Comparison of ENCODE assay signal across 9 cellular contexts in the genomic region with DNA sequence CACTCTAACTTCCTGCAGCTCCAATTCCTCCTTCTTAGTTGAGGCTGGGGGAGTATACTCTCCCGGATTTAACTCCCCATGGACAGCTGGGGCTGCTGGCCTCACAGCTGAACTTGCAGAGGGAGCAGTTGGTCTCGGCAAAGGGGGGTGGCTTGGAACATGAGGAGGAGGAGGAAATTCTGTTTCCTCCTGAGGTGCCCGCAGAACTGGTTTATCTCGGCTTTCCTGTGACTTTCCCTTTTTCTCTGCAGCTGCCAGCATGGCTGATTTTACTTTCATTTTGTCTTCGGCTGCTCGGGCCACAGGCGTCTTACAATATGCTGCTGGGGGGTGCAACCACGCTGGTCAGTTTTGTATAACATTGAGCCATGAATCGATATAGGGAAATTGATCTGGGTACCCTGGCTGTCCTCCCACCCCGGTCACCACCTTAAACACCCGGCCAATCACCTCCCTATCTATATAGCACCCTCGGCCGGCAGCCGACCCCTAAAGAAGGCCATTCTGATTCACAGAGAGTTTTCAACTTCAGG.
DNase-seq lines count a peak whose midpoint lies in the region; ATAC-seq and TF ChIP-seq lines count a peak whose summit lies in the region.
"Had no signal": no experiment of that assay in that cellular context is flagged by ENCODE, and none has a peak within 500 bp of the region (broad histone marks: within the 10 kb centered on the region; RNA-seq: fewer than 3 reads in every experiment).

No MANE protein-coding gene starts in this region.

- TF ChIP-seq CTCF in GM12875 (IDR thresholded peaks at IDR 0.05; ENCODE audit: borderline replicate concordance, insufficient read depth, low read depth, low read length) = no peak
- no peak for TF ChIP-seq CTCF in lung (IDR thresholded peaks at IDR 0.05; ENCODE audit: control extremely low read depth, extremely low read depth)
- no peak for TF ChIP-seq CTCF in upper lobe of right lung (IDR thresholded peaks at IDR 0.05)
- no peak for TF ChIP-seq CTCF in mesothelial cell of epicardium (IDR thresholded peaks at IDR 0.05; ENCODE audit: unreplicated experiment)

- H3K4me1 ChIP-seq in lung (ENCODE audit: control insufficient read depth in 2 of 2, insufficient read depth in 2 of 2, low read length in 2 of 2) = peaks cover 0 to 13% of the 10 kb centered on the region in 2 donors
- H3K4me1 ChIP-seq in upper lobe of right lung = peaks cover 13% of the 10 kb centered on the region

- intact Hi-C loops in upper lobe of right lung (cut with DNase I) = no loop called here

- peaks cover 37% of the 10 kb centered on the region for H3K4me1 Mint-ChIP-seq in activated naive CD4-positive, alpha-beta T cell treated with anti-CD3 and anti-CD28 coated beads, Interleukin-2, amount 10 ng/mL, durations not matched to agents 7 days and 5 days
- no peaks in the 10 kb centered on the region for H3K4me1 Mint-ChIP-seq in mesothelial cell of epicardium

- WGBS in lung, 2 donors = 28 to 32% methylated on average over 14 of the region's 14 CpGs

- H3K9me3 Mint-ChIP-seq in activated naive CD4-positive, alpha-beta T cell treated with anti-CD3 and anti-CD28 coated beads, Interleukin-2, amount 10 ng/mL, durations not matched to agents 7 days and 5 days = no peaks in the 10 kb centered on the region
- H3K9me3 Mint-ChIP-seq in mesothelial cell of epicardium = peaks cover 81% of the 10 kb centered on the region

- H3K4me3 ChIP-seq in GM12875 (ENCODE audit: low read depth, low read length) (peak overlapping the region; percentile 64), lung (peak overlapping the region; percentile 64), upper lobe of right lung (peak overlapping the region; percentile 58)
- H3K4me3 ChIP-seq: SK-N-MC had no signal

- H3K27ac ChIP-seq in lung (ENCODE audit: low read depth in 1 of 2, low read length in 1 of 2) = peak overlapping the region in 1 of 2 donors; percentile 87
- peak overlapping the region; percentile 80 for H3K27ac ChIP-seq in upper lobe of right lung
- H3K27ac ChIP-seq: SK-N-MC had no signal

- H3K36me3 ChIP-seq in lung (ENCODE audit: control insufficient read depth in 2 of 2, insufficient read depth in 2 of 2, low read length in 2 of 2) (no peaks in the 10 kb centered on the region), upper lobe of right lung (no peaks in the 10 kb centered on the region)

- DNase-seq in NCI-H526 treated with DMSO at 0.1 percent for 48 hours (lab: John Stamatoyannopoulos, UW) (peak; percentile 60), lung (ENCODE audit: low spot score) (peak; percentile 51), upper lobe of right lung (peak; percentile 70), RPMI8226 (no peak), mesothelial cell of epicardium (ENCODE audit: low spot score in 2 of 2, unreplicated experiment in 2 of 2) (no peak)
- peak; percentile 58 for DNase-seq in activated naive CD4-positive, alpha-beta T cell treated with anti-CD3 and anti-CD28 coated beads, Interleukin-2, amount 10 ng/mL, durations not matched to agents 7 days and 5 days

- CTCF ChIA-PET in activated naive CD4-positive, alpha-beta T cell treated with anti-CD3 and anti-CD28 coated beads, Interleukin-2, amount 10 ng/mL, durations not matched to agents 7 days and 5 days (lab: Charles Lee) = interaction anchor here (0.8 to 7.9 kb wide), 5 partner anchors 12 to 53 kb away, joined by 3 to 82 read pairs (median 4); no protein-coding TSS in a partner anchor

- H3K27me3 ChIP-seq in lung (ENCODE audit: control insufficient read depth, insufficient read depth) (no peaks in the 10 kb centered on the region), upper lobe of right lung (no peaks in the 10 kb centered on the region)

- H3K4me3 Mint-ChIP-seq in activated naive CD4-positive, alpha-beta T cell treated with anti-CD3 and anti-CD28 coated beads, Interleukin-2, amount 10 ng/mL, durations not matched to agents 7 days and 5 days = peak overlapping the region; percentile 81
- H3K4me3 Mint-ChIP-seq in mesothelial cell of epicardium = no peak overlapping the region

- no peaks in the 10 kb centered on the region for H3K9me3 ChIP-seq in lung (ENCODE audit: control insufficient read depth in 2 of 2, insufficient read depth in 1 of 2, low read length in 1 of 2)
- H3K9me3 ChIP-seq in upper lobe of right lung = no peaks in the 10 kb centered on the region

- no peak for ATAC-seq in lung (ENCODE audit: insufficient read depth, low FRiP score)
- ATAC-seq in upper lobe of right lung = peak; percentile 38
- ATAC-seq in GM18867 (IDR thresholded peaks at IDR 0.05; ENCODE audit: unreplicated experiment) = no peak

- H3K27me3 Mint-ChIP-seq in activated naive CD4-positive, alpha-beta T cell treated with anti-CD3 and anti-CD28 coated beads, Interleukin-2, amount 10 ng/mL, durations not matched to agents 7 days and 5 days = peaks cover 18% of the 10 kb centered on the region
- H3K27me3 Mint-ChIP-seq in mesothelial cell of epicardium (ENCODE audit: low read depth) = no peaks in the 10 kb centered on the region

- no peaks in the 10 kb centered on the region for H3K36me3 Mint-ChIP-seq in activated naive CD4-positive, alpha-beta T cell treated with anti-CD3 and anti-CD28 coated beads, Interleukin-2, amount 10 ng/mL, durations not matched to agents 7 days and 5 days
- no peaks in the 10 kb centered on the region for H3K36me3 Mint-ChIP-seq in mesothelial cell of epicardium

- peak overlapping the region; percentile 73 for H3K27ac Mint-ChIP-seq in activated naive CD4-positive, alpha-beta T cell treated with anti-CD3 and anti-CD28 coated beads, Interleukin-2, amount 10 ng/mL, durations not matched to agents 7 days and 5 days
- H3K27ac Mint-ChIP-seq in mesothelial cell of epicardium = no peak overlapping the region

Comparison
In these comparisons a context has a peak if more than half of its experiments do, and no peak if none do; other contexts are left out.
1. DNase-seq: peak in NCI-H526 treated with DMSO at 0.1 percent for 48 hours (single experiment), activated naive CD4-positive, alpha-beta T cell treated with anti-CD3 and anti-CD28 coated beads, Interleukin-2, amount 10 ng/mL, durations not matched to agents 7 days and 5 days (single experiment), lung (single experiment) and upper lobe of right lung (single experiment); none in RPMI8226 (single experiment) and mesothelial cell of epicardium (0 of 2).
2. Peak in every context shown above with its lines, with median percentiles within 50 percentile points of each other: H3K4me3 ChIP-seq.